In genomic region chr6:39861663-39862062, GRCh38 we compare ENCODE assay signal across 20 cellular contexts.
"Had no signal": no experiment of that assay in that cellular context is flagged by ENCODE, and none has a peak within 500 bp of the region (broad histone marks: within the 10 kb centered on the region; RNA-seq: fewer than 3 reads in every experiment).

No MANE protein-coding gene starts in this region.

- H3K27ac ChIP-seq: colonic mucosa, prostate gland, vagina had no signal

- H3K27ac Mint-ChIP-seq: activated naive CD8-positive, alpha-beta T cell treated with anti-CD3 and anti-CD28 coated beads for 36 hours; immature natural killer cell; naive thymus-derived CD4-positive, alpha-beta T cell; T-helper 2 cell treated with Interferon-gamma antibody and Interleukin-4, amounts not matched to agents 5 μg/mL and 100 μg/mL, for 36 hours had no signal

- H3K36me3 Mint-ChIP-seq: activated naive CD8-positive, alpha-beta T cell treated with anti-CD3 and anti-CD28 coated beads for 36 hours; immature natural killer cell; naive thymus-derived CD4-positive, alpha-beta T cell had no signal

- H3K27me3 ChIP-seq: colonic mucosa, gastrocnemius medialis, vagina had no signal

- H3K4me3 ChIP-seq: colonic mucosa, gastrocnemius medialis, prostate gland, vagina had no signal

- H3K4me1 Mint-ChIP-seq: activated naive CD8-positive, alpha-beta T cell treated with anti-CD3 and anti-CD28 coated beads for 36 hours; immature natural killer cell; naive thymus-derived CD4-positive, alpha-beta T cell had no signal

- H3K9me3 ChIP-seq: colonic mucosa, gastrocnemius medialis, prostate gland, vagina had no signal

- H3K4me1 ChIP-seq: colonic mucosa, gastrocnemius medialis, prostate gland, vagina had no signal

- DNase-seq: activated CD4-positive, alpha-beta T cell treated with anti-CD3 and anti-CD28 coated beads, Interleukin-2, amount 50 U/mL, for 4 hours; activated gamma-delta T cell treated with Interleukin-2 at 50 U/mL for 16 hours; activated naive CD8-positive, alpha-beta T cell treated with anti-CD3 and anti-CD28 coated beads for 36 hours; activated T-cell treated with anti-CD3 and anti-CD28 coated beads, Interleukin-2, amount 50 U/mL, for 4 hours; aorta; colonic mucosa; effector CD8-positive, alpha-beta T cell; gastrocnemius medialis; hippocampal formation; immature natural killer cell; left cardiac atrium; mammary epithelial cell; naive thymus-derived CD4-positive, alpha-beta T cell; occipital lobe; stimulated activated CD4-positive, alpha-beta T cell treated with anti-CD3 and anti-CD28 coated beads, Interleukin-2, amount 100 ng/mL, for 48 hours; stimulated activated naive CD8-positive, alpha-beta T cell treated with anti-CD3 and anti-CD28 coated beads, Interleukin-15, Interleukin-2, amounts not matched to agents 100 U/mL and 50 U/mL, for 24 hours had no signal

- ATAC-seq: activated CD4-positive, CD25-positive, alpha-beta regulatory T cell treated with anti-CD3 and anti-CD28 coated beads, Interleukin-2, amount 50 U/mL, for 24 hours; activated T-cell treated with anti-CD3 and anti-CD28 coated beads, Interleukin-2, amount 50 U/mL, for 4 hours; gastrocnemius medialis; naive thymus-derived CD4-positive, alpha-beta T cell; stimulated activated naive CD8-positive, alpha-beta T cell treated with anti-CD3 and anti-CD28 coated beads, Interleukin-15, Interleukin-2, amounts not matched to agents 100 U/mL and 50 U/mL, for 24 hours had no signal

- H3K36me3 ChIP-seq: colonic mucosa, gastrocnemius medialis, prostate gland had no signal

- H3K9me3 Mint-ChIP-seq: activated naive CD8-positive, alpha-beta T cell treated with anti-CD3 and anti-CD28 coated beads for 36 hours; activated T-cell treated with anti-CD3 and anti-CD28 coated beads, Interleukin-2, amount 50 U/mL, for 4 hours; naive thymus-derived CD4-positive, alpha-beta T cell; T-helper 2 cell treated with Interferon-gamma antibody and Interleukin-4, amounts not matched to agents 5 μg/mL and 100 μg/mL, for 36 hours had no signal

- H3K4me3 Mint-ChIP-seq: activated naive CD8-positive, alpha-beta T cell treated with anti-CD3 and anti-CD28 coated beads for 36 hours; activated T-cell treated with anti-CD3 and anti-CD28 coated beads, Interleukin-2, amount 50 U/mL, for 4 hours; immature natural killer cell; naive thymus-derived CD4-positive, alpha-beta T cell; T-helper 2 cell treated with Interferon-gamma antibody and Interleukin-4, amounts not matched to agents 5 μg/mL and 100 μg/mL, for 36 hours had no signal
